In genomic region chr19:34096020-34096915, GRCh38 we compare ENCODE assay signal across 8 cellular contexts.
DNase-seq lines count a peak whose midpoint lies in the region; ATAC-seq, FAIRE-seq and TF ChIP-seq lines count a peak whose summit lies in the region.

No MANE protein-coding gene starts in this region.

- no peak overlapping the region for H3K27ac Mint-ChIP-seq in activated B cell treated with CpG ODN at 0.5 μM for 24 hours
- H3K27ac Mint-ChIP-seq in activated T-cell treated with anti-CD3 and anti-CD28 coated beads, Interleukin-2, amount 50 U/mL, for 72 hours = no peak overlapping the region

- peak; percentile 100 for FAIRE-seq in A549 (lab: Jason Lieb, UNC)

- TF ChIP-seq EP300 in A549 (IDR thresholded peaks at IDR 0.05) = no peak

- TF ChIP-seq CTCF in A549 (IDR thresholded peaks at IDR 0.05) (peak; percentile 99), GM13976 (IDR thresholded peaks at IDR 0.05; ENCODE audit: borderline replicate concordance, control extremely low read depth, extremely low read depth, insufficient read depth, missing control alignments) (peak; percentile 35), activated B cell treated with CpG ODN at 0.5 μM for 24 hours (IDR thresholded peaks at IDR 0.05) (peak; percentile 16), left ventricle myocardium inferior (IDR thresholded peaks at IDR 0.05; ENCODE audit: borderline replicate concordance) (peak; percentile 72)

- ATAC-seq in A549 (peak; percentile 78 to 91), activated B cell treated with CpG ODN at 0.5 μM for 24 hours (ENCODE audit: low read depth) (no peak), HG02852 (IDR thresholded peaks at IDR 0.05; ENCODE audit: unreplicated experiment) (no peak)
- no peak for ATAC-seq in activated T-cell treated with anti-CD3 and anti-CD28 coated beads, Interleukin-2, amount 50 U/mL, for 72 hours (replicated peaks in 1 of 2)

- 31% methylated on average over 14 of the region's 14 CpGs for WGBS in A549 (ENCODE audit: missing lambda C conversion rate)

- intact Hi-C loops in activated B cell treated with CpG ODN at 0.5 μM for 24 hours (cut with micrococcal nuclease) = loop anchor here (1.0 to 10.0 kb wide), 3 partner anchors 301 to 661 kb away; no protein-coding TSS in a partner anchor
- intact Hi-C loops in left ventricle myocardium inferior (cut with micrococcal nuclease) = loop anchor here (5.0 kb wide), 1 partner anchor 319 kb away; no protein-coding TSS in a partner anchor

- no peaks in the 10 kb centered on the region for H3K4me1 Mint-ChIP-seq in activated B cell treated with CpG ODN at 0.5 μM for 24 hours
- no peaks in the 10 kb centered on the region for H3K4me1 Mint-ChIP-seq in activated T-cell treated with anti-CD3 and anti-CD28 coated beads, Interleukin-2, amount 50 U/mL, for 72 hours (ENCODE audit: low read depth)

- peaks cover 17% of the 10 kb centered on the region for H3K27me3 Mint-ChIP-seq in activated B cell treated with CpG ODN at 0.5 μM for 24 hours
- peaks cover 13% of the 10 kb centered on the region for H3K27me3 Mint-ChIP-seq in activated T-cell treated with anti-CD3 and anti-CD28 coated beads, Interleukin-2, amount 50 U/mL, for 72 hours (ENCODE audit: low read depth)

- no peaks in the 10 kb centered on the region for H3K36me3 Mint-ChIP-seq in activated B cell treated with CpG ODN at 0.5 μM for 24 hours (ENCODE audit: low read depth)
- H3K36me3 Mint-ChIP-seq in activated T-cell treated with anti-CD3 and anti-CD28 coated beads, Interleukin-2, amount 50 U/mL, for 72 hours (ENCODE audit: insufficient read depth in 2 of 2) = no peaks in the 10 kb centered on the region

- H3K27ac ChIP-seq in A549 = no peak overlapping the region
- no peak overlapping the region for H3K27ac ChIP-seq in left ventricle myocardium inferior (replicated peaks)

- no peaks in the 10 kb centered on the region for H3K9me3 Mint-ChIP-seq in activated B cell treated with CpG ODN at 0.5 μM for 24 hours
- no peaks in the 10 kb centered on the region for H3K9me3 Mint-ChIP-seq in activated T-cell treated with anti-CD3 and anti-CD28 coated beads, Interleukin-2, amount 50 U/mL, for 72 hours

- peak; percentile 97 for TF ChIP-seq RAD21 in A549 (conservative IDR thresholded peaks at IDR 0.05 in 1 of 2, IDR thresholded peaks at IDR 0.05 in 1 of 2)

- POLR2A ChIA-PET in A549 (lab: Yijun Ruan, JAX) = interaction anchor here (0.6 to 1.8 kb wide), 5 partner anchors 13 to 318 kb away, joined by 3 to 12 read pairs (median 6); partner anchors contain the start of gene KCTD15
- POLR2A ChIA-PET in activated B cell treated with CpG ODN at 0.5 μM for 24 hours (lab: Charles Lee) = no interaction called here

- no peak overlapping the region for H3K4me3 Mint-ChIP-seq in activated B cell treated with CpG ODN at 0.5 μM for 24 hours
- no peak overlapping the region for H3K4me3 Mint-ChIP-seq in activated T-cell treated with anti-CD3 and anti-CD28 coated beads, Interleukin-2, amount 50 U/mL, for 72 hours

- CTCF ChIA-PET in A549 (lab: Yijun Ruan, JAX) (interaction anchor here (0.6 to 18.2 kb wide), 104 partner anchors 9 to 887 kb away, joined by 3 to 510 read pairs (median 6); partner anchors contain the start of genes KCTD15 and LSM14A), activated B cell treated with CpG ODN at 0.5 μM for 24 hours (lab: Charles Lee) (interaction anchor here (0.7 to 3.0 kb wide), 13 partner anchors 9 to 666 kb away, joined by 3 to 42 read pairs (median 5); no protein-coding TSS in a partner anchor)

- H3K36me3 ChIP-seq in left ventricle myocardium inferior = no peaks in the 10 kb centered on the region
- no peaks in the 10 kb centered on the region for H3K36me3 ChIP-seq in skeletal muscle satellite cell (ENCODE audit: insufficient read depth, low read length)

- peak; percentile 78 to 79 for DNase-seq in A549 (ENCODE audit: low read depth in 1 of 2, low spot score in 1 of 2)
- peak; percentile 46 for DNase-seq in GM13976 (ENCODE audit: low spot score)
- peak; percentile 45 for DNase-seq in NCI-H2171 (lab: John Stamatoyannopoulos, UW)
- no peak for DNase-seq in activated B cell treated with CpG ODN at 0.5 μM for 24 hours
- DNase-seq in left ventricle myocardium inferior = no peak
- no peak for DNase-seq in activated T-cell treated with anti-CD3 and anti-CD28 coated beads, Interleukin-2, amount 50 U/mL, for 72 hours

- peak overlapping the region; percentile 48 for H3K4me2 ChIP-seq in A549
- peak overlapping the region; percentile 37 for H3K4me2 ChIP-seq in skeletal muscle satellite cell (ENCODE audit: low read length)

- in situ Hi-C loops in GM13976 (cut with MboI; ENCODE audit: low sequenced_read_pairs, unreplicated experiment) = loop anchor here (10.0 kb wide), 1 partner anchor 311 kb away; no protein-coding TSS in a partner anchor

- H3K27me3 ChIP-seq in left ventricle myocardium inferior (ENCODE audit: low read depth) = peaks cover 53% of the 10 kb centered on the region
- H3K27me3 ChIP-seq in skeletal muscle satellite cell (ENCODE audit: control insufficient read depth, insufficient read depth, low read length) = peaks cover 16% of the 10 kb centered on the region

- H3K4me1 ChIP-seq in A549 = no peaks in the 10 kb centered on the region
- no peaks in the 10 kb centered on the region for H3K4me1 ChIP-seq in left ventricle myocardium inferior
- H3K4me1 ChIP-seq in skeletal muscle satellite cell (ENCODE audit: control insufficient read depth, insufficient read depth, low read length) = no peaks in the 10 kb centered on the region

- H3K4me3 ChIP-seq in A549 (no peak overlapping the region; the same call in 2 of the 3 replicates), left ventricle myocardium inferior (no peak overlapping the region), skeletal muscle satellite cell (ENCODE audit: low read length) (no peak overlapping the region)

- no peak for TF ChIP-seq POLR2A in A549 (IDR thresholded peaks at IDR 0.05; ENCODE audit: low read length)

- H3K9ac ChIP-seq in skeletal muscle satellite cell (ENCODE audit: low read depth, low read length) = no peak overlapping the region

- H3K9me3 ChIP-seq in A549 (no peaks in the 10 kb centered on the region), left ventricle myocardium inferior (replicated peaks) (no peaks in the 10 kb centered on the region), skeletal muscle satellite cell (replicated peaks; ENCODE audit: low read length) (no peaks in the 10 kb centered on the region)

TF ChIP-seq in A549, 52 proteins besides CTCF, POLR2A, EP300 and RAD21:
- TF ChIP-seq SMC3 (IDR thresholded peaks at IDR 0.05) (peak; percentile 99), TP53 (CRISPR knock-in tag; IDR thresholded peaks at IDR 0.05) (no peak), CEBPB (IDR thresholded peaks at IDR 0.05) (peak in 1 of 2 experiments; percentile 15; a peak in 1 of 4 replicates), E2F6 (IDR thresholded peaks at IDR 0.05; ENCODE audit: borderline replicate concordance, low read depth) (no peak)

Comparison
In these comparisons a context has a peak if more than half of its experiments do, and no peak if none do; other contexts are left out.
1. ATAC-seq: peak in A549 (2 of 2); none in activated B cell treated with CpG ODN at 0.5 μM for 24 hours (single experiment), HG02852 (single experiment) and activated T-cell treated with anti-CD3 and anti-CD28 coated beads, Interleukin-2, amount 50 U/mL, for 72 hours (0 of 2).
2. DNase-seq: peak in A549 (2 of 2), GM13976 (single experiment) and NCI-H2171 (single experiment); none in activated B cell treated with CpG ODN at 0.5 μM for 24 hours (single experiment), left ventricle myocardium inferior (single experiment) and activated T-cell treated with anti-CD3 and anti-CD28 coated beads, Interleukin-2, amount 50 U/mL, for 72 hours (0 of 2).
3. CTCF ChIP-seq: peak in every context shown above with its lines; median percentile 99 in A549; 72 in left ventricle myocardium inferior; 35 in GM13976; 16 in activated B cell treated with CpG ODN at 0.5 μM for 24 hours.